19 cellular contexts compared by ENCODE assay signal in the genomic region with DNA sequence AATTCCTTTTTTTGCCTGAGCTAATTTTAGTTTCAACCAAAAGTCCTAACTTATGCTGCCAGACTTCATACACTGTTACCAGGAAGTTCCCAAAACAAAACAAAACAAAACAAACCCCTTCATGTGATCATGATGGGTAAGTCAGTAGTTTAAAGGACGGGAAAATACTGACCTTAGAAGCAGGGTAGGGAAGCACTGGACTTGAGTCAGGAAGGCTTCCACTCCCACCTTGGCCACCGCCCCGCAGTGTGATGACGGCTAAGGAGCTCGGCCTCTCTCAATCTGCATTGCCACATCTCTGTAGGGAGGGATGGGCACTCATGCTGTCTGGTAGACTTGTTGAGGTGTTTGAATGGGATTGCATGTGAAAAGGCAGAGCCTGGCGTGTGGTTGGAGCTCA. TPM values are rescaled to one million over a fixed set of nuclear protein-coding genes. Genes with fewer than 3 reads are reported as not detected.
DNase-seq lines count a peak whose midpoint lies in the region; ATAC-seq, FAIRE-seq and TF ChIP-seq lines count a peak whose summit lies in the region.
"Had no signal": no experiment of that assay in that cellular context is flagged by ENCODE, and none has a peak within 500 bp of the region (broad histone marks: within the 10 kb centered on the region; RNA-seq: fewer than 3 reads in every experiment).

No MANE protein-coding gene starts in this region.

- no peak overlapping the region for H3K4me3 ChIP-seq in A549
- no peak overlapping the region for H3K4me3 ChIP-seq in epithelial cell of esophagus (ENCODE audit: low read length)
- H3K4me3 ChIP-seq in lung: no peak overlapping the region
- H3K4me3 ChIP-seq: coronary artery, SK-N-MC, thoracic aorta had no signal

- DNase-seq in A549 (ENCODE audit: low read depth in 1 of 2, low spot score in 1 of 2) (peak in 1 of 2 experiments; percentile 82), MV-4-11 (lab: John Stamatoyannopoulos, UW) (peak; percentile 53), epithelial cell of esophagus (ENCODE audit: low read depth) (peak; percentile 41), lung (ENCODE audit: low spot score) (peak; percentile 51), NCI-H128 (lab: John Stamatoyannopoulos, UW; ENCODE audit: unreplicated experiment) (no peak), hippocampal formation (lab: John Stamatoyannopoulos, UW) (no peak), RCC 7860 (ENCODE audit: low spot score) (no peak)
- DNase-seq: ACHN; activated B cell treated with CpG ODN at 0.5 μM for 24 hours; activated naive CD8-positive, alpha-beta T cell treated with anti-CD3 and anti-CD28 coated beads, Interleukin-2, amount 50 U/mL, for 24 hours; DMS153; KG1; kidney glomerular epithelial cell; NCI-H1694 treated with DMSO at 0.1 percent for 48 hours had no signal

- no peak overlapping the region for H3K4me2 ChIP-seq in A549

- H3K9me3 ChIP-seq in A549 (no peaks in the 10 kb centered on the region), lung (ENCODE audit: control insufficient read depth in 2 of 2, insufficient read depth in 1 of 2, low read length in 1 of 2) (no peaks in the 10 kb centered on the region)
- H3K9me3 ChIP-seq: thoracic aorta had no signal

- ATAC-seq in A549 (peak; percentile 74), lung (ENCODE audit: insufficient read depth, low FRiP score) (peak; percentile 69), GM18907 (IDR thresholded peaks at IDR 0.05; ENCODE audit: unreplicated experiment) (no peak)
- ATAC-seq: activated naive CD8-positive, alpha-beta T cell treated with anti-CD3 and anti-CD28 coated beads, Interleukin-2, amount 50 U/mL, for 24 hours had no signal

- H3K27me3 ChIP-seq in lung (ENCODE audit: control insufficient read depth, insufficient read depth): no peaks in the 10 kb centered on the region

- TF ChIP-seq RAD21 in A549 (conservative IDR thresholded peaks at IDR 0.05 in 1 of 2, IDR thresholded peaks at IDR 0.05 in 1 of 2): no peak

- H3K27ac ChIP-seq in A549 (no peak overlapping the region), lung (ENCODE audit: low read depth in 1 of 2, low read length in 1 of 2) (peak overlapping the region in 1 of 2 donors; percentile 80)
- H3K27ac ChIP-seq: SK-N-MC, thoracic aorta had no signal

- TF ChIP-seq POLR2A in A549 (IDR thresholded peaks at IDR 0.05; ENCODE audit: low read length): no peak

- POLR2A ChIA-PET in A549 (lab: Yijun Ruan, JAX): interaction anchor here (1.1 kb wide), 1 partner anchor 14 kb away, joined by 3 read pairs; no protein-coding TSS in a partner anchor

- TF ChIP-seq CTCF in A549 (IDR thresholded peaks at IDR 0.05) (no peak), epithelial cell of esophagus (IDR thresholded peaks at IDR 0.05; ENCODE audit: insufficient read depth, low read depth, low read length, missing control alignments) (no peak), lung (IDR thresholded peaks at IDR 0.05; ENCODE audit: control extremely low read depth, extremely low read depth) (no peak)

- WGBS in A549 (ENCODE audit: missing lambda C conversion rate): 78% methylated on average over 6 of the region's 6 CpGs
- 48% methylated on average over 6 of the region's 6 CpGs for WGBS in lung, 2 donors

- FAIRE-seq in A549 (lab: Jason Lieb, UNC) (no peak), RCC 7860 (lab: Jason Lieb, UNC) (no peak)

- no peak for TF ChIP-seq EP300 in A549 (IDR thresholded peaks at IDR 0.05)

- H3K36me3 ChIP-seq in lung (ENCODE audit: control insufficient read depth in 2 of 2, insufficient read depth in 2 of 2, low read length in 2 of 2): no peaks in the 10 kb centered on the region
- H3K36me3 ChIP-seq: thoracic aorta had no signal

- H3K4me1 ChIP-seq in A549 (no peaks in the 10 kb centered on the region), lung (ENCODE audit: control insufficient read depth in 2 of 2, insufficient read depth in 2 of 2, low read length in 2 of 2) (no peaks in the 10 kb centered on the region)

- CTCF ChIA-PET in A549 (lab: Yijun Ruan, JAX): interaction anchor here (1.2 to 43.1 kb wide), 4 partner anchors 12 to 86 kb away, joined by 3 to 1107 read pairs (median 501); a partner anchor contains a TSS

TF ChIP-seq in A549, 52 proteins besides CTCF, POLR2A, EP300 and RAD21 (continues in another document):
- TF ChIP-seq, protein P1, sequence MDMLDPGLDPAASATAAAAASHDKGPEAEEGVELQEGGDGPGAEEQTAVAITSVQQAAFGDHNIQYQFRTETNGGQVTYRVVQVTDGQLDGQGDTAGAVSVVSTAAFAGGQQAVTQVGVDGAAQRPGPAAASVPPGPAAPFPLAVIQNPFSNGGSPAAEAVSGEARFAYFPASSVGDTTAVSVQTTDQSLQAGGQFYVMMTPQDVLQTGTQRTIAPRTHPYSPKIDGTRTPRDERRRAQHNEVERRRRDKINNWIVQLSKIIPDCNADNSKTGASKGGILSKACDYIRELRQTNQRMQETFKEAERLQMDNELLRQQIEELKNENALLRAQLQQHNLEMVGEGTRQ (IDR thresholded peaks at IDR 0.05): no peak
- TF ChIP-seq FOXS1 (CRISPR knock-in tag; IDR thresholded peaks at IDR 0.05) (no peak), SMC3 (IDR thresholded peaks at IDR 0.05) (no peak), MAFK (IDR thresholded peaks at IDR 0.05; ENCODE audit: partially characterized antibody) (no peak), EHF (CRISPR knock-in tag; IDR thresholded peaks at IDR 0.05) (no peak), TP53 (CRISPR knock-in tag; IDR thresholded peaks at IDR 0.05) (no peak), POLR2AphosphoS2 (conservative IDR thresholded peaks at IDR 0.05; ENCODE audit: low read length) (no peak), ZSCAN20 (CRISPR knock-in tag; IDR thresholded peaks at IDR 0.05) (no peak), ZFP36 (IDR thresholded peaks at IDR 0.05; ENCODE audit: borderline replicate concordance, partially characterized antibody) (no peak), EHMT2 (IDR thresholded peaks at IDR 0.05; ENCODE audit: low read depth) (no peak)
- TF ChIP-seq, protein P2, sequence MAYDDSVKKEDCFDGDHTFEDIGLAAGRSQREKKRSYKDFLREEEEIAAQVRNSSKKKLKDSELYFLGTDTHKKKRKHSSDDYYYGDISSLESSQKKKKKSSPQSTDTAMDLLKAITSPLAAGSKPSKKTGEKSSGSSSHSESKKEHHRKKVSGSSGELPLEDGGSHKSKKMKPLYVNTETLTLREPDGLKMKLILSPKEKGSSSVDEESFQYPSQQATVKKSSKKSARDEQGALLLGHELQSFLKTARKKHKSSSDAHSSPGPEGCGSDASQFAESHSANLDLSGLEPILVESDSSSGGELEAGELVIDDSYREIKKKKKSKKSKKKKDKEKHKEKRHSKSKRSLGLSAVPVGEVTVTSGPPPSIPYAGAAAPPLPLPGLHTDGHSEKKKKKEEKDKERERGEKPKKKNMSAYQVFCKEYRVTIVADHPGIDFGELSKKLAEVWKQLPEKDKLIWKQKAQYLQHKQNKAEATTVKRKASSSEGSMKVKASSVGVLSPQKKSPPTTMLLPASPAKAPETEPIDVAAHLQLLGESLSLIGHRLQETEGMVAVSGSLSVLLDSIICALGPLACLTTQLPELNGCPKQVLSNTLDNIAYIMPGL (CRISPR knock-in tag; IDR thresholded peaks at IDR 0.05; ENCODE audit: borderline replicate concordance): no peak
- TF ChIP-seq, protein P3, sequence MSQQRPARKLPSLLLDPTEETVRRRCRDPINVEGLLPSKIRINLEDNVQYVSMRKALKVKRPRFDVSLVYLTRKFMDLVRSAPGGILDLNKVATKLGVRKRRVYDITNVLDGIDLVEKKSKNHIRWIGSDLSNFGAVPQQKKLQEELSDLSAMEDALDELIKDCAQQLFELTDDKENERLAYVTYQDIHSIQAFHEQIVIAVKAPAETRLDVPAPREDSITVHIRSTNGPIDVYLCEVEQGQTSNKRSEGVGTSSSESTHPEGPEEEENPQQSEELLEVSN (IDR thresholded peaks at IDR 0.05; ENCODE audit: borderline replicate concordance, low read depth): no peak

RNA-seq across cellular contexts. Expression of a gene that starts 7.0 kb away (rescaled TPM):
- polyA plus RNA-seq in A549 (2011; rRNA removed) (5.3 TPM in 2 replicates), A549 (2017; fragmentation: RNase III; extraction: RNeasy Plus Mini Kit Qiagen cat#74134 plus additional on column Dnase treatment) (14.3 to 15.5 TPM (median 14.5 TPM) in 3 replicates), lung (1 to 10 TPM; 1.3 to 1.7 TPM)
- 18.4 and 25.5 TPM in 2 replicates for polyA plus RNA-seq in A549 (2012; cell fraction: cytosol; rRNA removed)
- polyA plus RNA-seq in A549 (2012; cell fraction: nucleus; rRNA removed): 16.0 and 36.1 TPM in 2 replicates
- 2.2 and 2.8 TPM in 2 replicates for polyA minus RNA-seq in A549 (2011; rRNA and poly(A)+ RNA removed)
- 1 to 10 TPM in 1 of 2 donors, not detected in 1; 1.4 TPM for total RNA-seq in lung
- total RNA-seq: thoracic aorta had no signal

RNA-seq across cellular contexts. Expression of a gene that starts 10.1 kb away (rescaled TPM):
- polyA plus RNA-seq in A549 (2011; rRNA removed) (16.5 and 20.1 TPM in 2 replicates), A549 (2017; fragmentation: RNase III; extraction: RNeasy Plus Mini Kit Qiagen cat#74134 plus additional on column Dnase treatment) (26.3 to 28.8 TPM (median 26.8 TPM) in 3 replicates), lung (10 to 100 TPM; 20.7 to 68.0 TPM)
- polyA plus RNA-seq in A549 (2012; cell fraction: cytosol; rRNA removed): 37.0 and 37.1 TPM in 2 replicates
- polyA plus RNA-seq in A549 (2012; cell fraction: nucleus; rRNA removed): 34.5 and 40.9 TPM in 2 replicates
- polyA minus RNA-seq in A549 (2011; rRNA and poly(A)+ RNA removed): 21.1 and 30.2 TPM in 2 replicates
- 10 to 100 TPM; 22.4 to 58.1 TPM for total RNA-seq in lung

RNA-seq across cellular contexts. Expression of a gene that starts 15.9 kb away (rescaled TPM):
- polyA plus RNA-seq in A549 (2011; rRNA removed) (not detected in 2 replicates), A549 (2017; fragmentation: RNase III; extraction: RNeasy Plus Mini Kit Qiagen cat#74134 plus additional on column Dnase treatment) (not detected in 3 replicates), lung (not detected)
- 0.11 TPM in 1 of 2 replicates, not detected in the other for polyA plus RNA-seq in A549 (2012; cell fraction: cytosol; rRNA removed)
- not detected in 2 replicates for polyA plus RNA-seq in A549 (2012; cell fraction: nucleus; rRNA removed)
- not detected in 2 replicates for polyA minus RNA-seq in A549 (2011; rRNA and poly(A)+ RNA removed)
- not detected for total RNA-seq in lung
- total RNA-seq: activated B cell treated with CpG ODN at 0.5 μM for 24 hours, neural crest cell, thoracic aorta had no signal

RNA-seq across cellular contexts. Expression of a gene that starts 30.3 kb away (rescaled TPM):
- polyA plus RNA-seq in A549 (2011; rRNA removed): 1.8 and 2.2 TPM in 2 replicates
- 25.9 and 43.4 TPM in 2 replicates for polyA plus RNA-seq in A549 (2012; cell fraction: cytosol; rRNA removed)
- 39.8 and 85.8 TPM in 2 replicates for polyA plus RNA-seq in A549 (2012; cell fraction: nucleus; rRNA removed)
- polyA plus RNA-seq in A549 (2017; fragmentation: RNase III; extraction: RNeasy Plus Mini Kit Qiagen cat#74134 plus additional on column Dnase treatment): 11.0 to 12.1 TPM (median 11.2 TPM) in 3 replicates
- 0.58 and 0.95 TPM in 2 replicates for polyA minus RNA-seq in A549 (2011; rRNA and poly(A)+ RNA removed)
- 1 to 10 TPM; 2.9 to 7.2 TPM for total RNA-seq in lung
- 1 to 10 TPM; 1.9 to 5.0 TPM for polyA plus RNA-seq in lung

RNA-seq across cellular contexts. Expression of a gene that starts 32.1 kb away (rescaled TPM):
- polyA plus RNA-seq in A549 (2011; rRNA removed) (not detected in 2 replicates), A549 (2017; fragmentation: RNase III; extraction: RNeasy Plus Mini Kit Qiagen cat#74134 plus additional on column Dnase treatment) (0.03 TPM in 2 of 3 replicates, not detected in the other), lung (under 1 TPM in 1 of 2 donors, not detected in 1; 0.02 TPM)
- 0.01 TPM in 2 replicates for polyA plus RNA-seq in A549 (2012; cell fraction: cytosol; rRNA removed)
- 0.02 and 0.05 TPM in 2 replicates for polyA plus RNA-seq in A549 (2012; cell fraction: nucleus; rRNA removed)
- 0.12 TPM in 1 of 2 replicates, not detected in the other for polyA minus RNA-seq in A549 (2011; rRNA and poly(A)+ RNA removed)
- total RNA-seq in lung: not detected
- total RNA-seq: activated B cell treated with CpG ODN at 0.5 μM for 24 hours, thoracic aorta had no signal

Comparison
In these comparisons a context has a peak if more than half of its experiments do, and no peak if none do; other contexts are left out.
1. DNase-seq: peak in MV-4-11 (single experiment), epithelial cell of esophagus (single experiment) and lung (single experiment); none in NCI-H128 (single experiment), hippocampal formation (0 of 2) and RCC 7860 (single experiment).